In genomic region chr6:1892716-1893115, GRCh38 we compare ENCODE assay signal across 25 cellular contexts.
"Had no signal": no experiment of that assay in that cellular context is flagged by ENCODE, and none has a peak within 500 bp of the region (broad histone marks: within the 10 kb centered on the region; RNA-seq: fewer than 3 reads in every experiment).

No MANE protein-coding gene starts in this region.

- DNase-seq: activated CD4-positive, alpha-beta T cell treated with anti-CD3 and anti-CD28 coated beads for 4 hours; activated CD4-positive, alpha-beta T cell treated with anti-CD3 and anti-CD28 coated beads, Interleukin-2, amount 50 U/mL, for 48 hours; activated CD8-positive, alpha-beta memory T cell treated with anti-CD3 and anti-CD28 coated beads, Interleukin-2, amount 10 ng/mL, durations not matched to agents 7 days and 5 days; activated effector memory CD4-positive, alpha-beta T cell treated with anti-CD3 and anti-CD28 coated beads, Interleukin-2, amount 50 U/mL, for 16 hours; activated naive CD4-positive, alpha-beta T cell treated with Interleukin-2 at 50 U/mL for 16 hours; activated naive CD8-positive, alpha-beta T cell treated with anti-CD3 and anti-CD28 coated beads, Interleukin-2, amount 50 U/mL, for 24 hours; activated T-cell treated with anti-CD3 and anti-CD28 coated beads, Interleukin-2, amount 50 U/mL, for 24 hours; amniotic stem cell; brain microvascular endothelial cell; MG63; MV-4-11; NCI-H1092 treated with DMSO at 0.1 percent for 48 hours; NCI-H1417 treated with DMSO at 0.1 percent for 48 hours; NCI-H1694; NCI-H2029 treated with DMSO at 0.1 percent for 48 hours; NCI-H345; NCI-H510A treated with DMSO at 0.1 percent for 48 hours; NCI-H69; Peyer's patch; SHP77 treated with DMSO at 0.1 percent for 48 hours had no signal

- H3K4me3 ChIP-seq: cardiac muscle cell, MG63, Peyer's patch had no signal

- H3K36me3 ChIP-seq: brain microvascular endothelial cell, cardiac muscle cell, MG63, Peyer's patch had no signal

- H3K27ac Mint-ChIP-seq: activated CD8-positive, alpha-beta memory T cell treated with anti-CD3 and anti-CD28 coated beads, Interleukin-2, amount 10 ng/mL, durations not matched to agents 7 days and 5 days; activated naive CD4-positive, alpha-beta T cell treated with anti-CD3 and anti-CD28 coated beads, Interleukin-2, amount 50 U/mL, for 72 hours; activated naive CD8-positive, alpha-beta T cell treated with anti-CD3 and anti-CD28 coated beads, Interleukin-2, amount 50 U/mL, for 24 hours; activated T-cell treated with anti-CD3 and anti-CD28 coated beads, Interleukin-2, amount 50 U/mL, for 24 hours; T-helper 1 cell treated with Interleukin-12 subunit alpha and Interleukin-12 subunit beta and Interleukin-4 antibody, amounts not matched to agents 30 μg/mL and 1 μg/mL, for 36 hours had no signal

- H3K9me3 ChIP-seq: MG63, Peyer's patch had no signal

- H3K27me3 ChIP-seq: brain microvascular endothelial cell, cardiac muscle cell, MG63, Peyer's patch had no signal

- H3K4me3 Mint-ChIP-seq: activated CD8-positive, alpha-beta memory T cell treated with anti-CD3 and anti-CD28 coated beads, Interleukin-2, amount 10 ng/mL, durations not matched to agents 7 days and 5 days; activated naive CD8-positive, alpha-beta T cell treated with anti-CD3 and anti-CD28 coated beads, Interleukin-2, amount 50 U/mL, for 24 hours; activated T-cell treated with anti-CD3 and anti-CD28 coated beads, Interleukin-2, amount 50 U/mL, for 24 hours; T-helper 1 cell treated with Interleukin-12 subunit alpha and Interleukin-12 subunit beta and Interleukin-4 antibody, amounts not matched to agents 30 μg/mL and 1 μg/mL, for 36 hours had no signal

- H3K27me3 Mint-ChIP-seq: activated CD8-positive, alpha-beta memory T cell treated with anti-CD3 and anti-CD28 coated beads, Interleukin-2, amount 10 ng/mL, durations not matched to agents 7 days and 5 days; activated naive CD8-positive, alpha-beta T cell treated with anti-CD3 and anti-CD28 coated beads, Interleukin-2, amount 50 U/mL, for 24 hours; activated T-cell treated with anti-CD3 and anti-CD28 coated beads, Interleukin-2, amount 50 U/mL, for 24 hours had no signal

- ATAC-seq: activated CD4-positive, CD25-positive, alpha-beta regulatory T cell treated with anti-CD3 and anti-CD28 coated beads, Interleukin-2, amount 50 U/mL, for 24 hours; activated CD8-positive, alpha-beta memory T cell treated with anti-CD3 and anti-CD28 coated beads, Interleukin-2, amount 10 ng/mL, durations not matched to agents 7 days and 5 days; activated naive CD4-positive, alpha-beta T cell treated with anti-CD3 and anti-CD28 coated beads, Interleukin-2, amount 50 U/mL, for 72 hours; activated naive CD8-positive, alpha-beta T cell treated with anti-CD3 and anti-CD28 coated beads, Interleukin-2, amount 50 U/mL, for 24 hours had no signal

- H3K9me3 Mint-ChIP-seq: T-helper 1 cell treated with Interleukin-12 subunit alpha and Interleukin-12 subunit beta and Interleukin-4 antibody, amounts not matched to agents 30 μg/mL and 1 μg/mL, for 36 hours had no signal

- H3K27ac ChIP-seq: brain microvascular endothelial cell, cardiac muscle cell, Peyer's patch, RWPE1 had no signal
